ENCODE assay signal across 30 cellular contexts in genomic region chr5:126926152-126926551, GRCh38.
"Had no signal": no experiment of that assay in that cellular context is flagged by ENCODE, and none has a peak within 500 bp of the region (broad histone marks: within the 10 kb centered on the region; RNA-seq: fewer than 3 reads in every experiment).

No MANE protein-coding gene starts in this region.

- H3K27me3 Mint-ChIP-seq: activated CD4-positive, alpha-beta memory T cell treated with anti-CD3 and anti-CD28 coated beads, Interleukin-2, amount 10 ng/mL, durations not matched to agents 7 days and 5 days; activated CD4-positive, alpha-beta T cell treated with anti-CD3 and anti-CD28 coated beads for 36 hours; activated CD4-positive, alpha-beta T cell treated with anti-CD3 and anti-CD28 coated beads, Interleukin-2, amount 10 ng/mL, durations not matched to agents 7 days and 5 days; activated naive CD4-positive, alpha-beta T cell treated with anti-CD3 and anti-CD28 coated beads, Interleukin-2, amount 10 ng/mL, durations not matched to agents 7 days and 5 days; activated naive CD8-positive, alpha-beta T cell treated with anti-CD3 and anti-CD28 coated beads, Interleukin-2, amount 10 ng/mL, durations not matched to agents 7 days and 5 days; activated T-cell treated with anti-CD3 and anti-CD28 coated beads, Interleukin-2, amount 50 U/mL, for 24 hours; effector memory CD8-positive, alpha-beta T cell; T-cell had no signal

- H3K4me1 ChIP-seq: ascending aorta, esophagus squamous epithelium had no signal

- DNase-seq: activated CD4-positive, alpha-beta memory T cell treated with anti-CD3 and anti-CD28 coated beads, Interleukin-2, amount 10 ng/mL, durations not matched to agents 7 days and 5 days; activated CD4-positive, alpha-beta T cell treated with anti-CD3 and anti-CD28 coated beads for 36 hours; activated CD4-positive, alpha-beta T cell treated with anti-CD3 and anti-CD28 coated beads, Interleukin-2, amount 10 ng/mL, durations not matched to agents 7 days and 5 days; activated CD4-positive, alpha-beta T cell treated with anti-CD3 and anti-CD28 coated beads, Interleukin-2, amount 50 U/mL, for 4 hours; activated CD4-positive, CD25-positive, alpha-beta regulatory T cell; activated CD4-positive, CD25-positive, alpha-beta regulatory T cell treated with anti-CD3 and anti-CD28 coated beads, Interleukin-2, amount 50 U/mL, for 72 hours; activated CD8-positive, alpha-beta memory T cell treated with anti-CD3 and anti-CD28 coated beads, Interleukin-2, amount 50 U/mL, for 48 hours; activated gamma-delta T cell; activated naive CD4-positive, alpha-beta T cell; activated naive CD4-positive, alpha-beta T cell treated with anti-CD3 and anti-CD28 coated beads, Interleukin-2, amount 10 ng/mL, durations not matched to agents 7 days and 5 days; activated naive CD8-positive, alpha-beta T cell treated with anti-CD3 and anti-CD28 coated beads, Interleukin-2, amount 10 ng/mL, durations not matched to agents 7 days and 5 days; activated T-cell treated with anti-CD3 and anti-CD28 coated beads for 4 hours; activated T-cell treated with anti-CD3 and anti-CD28 coated beads, Interleukin-2, amount 50 U/mL, for 24 hours; activated T-cell treated with anti-CD3 and anti-CD28 coated beads, Interleukin-2, amount 50 U/mL, for 72 hours; brain microvascular endothelial cell; caudate nucleus; cortex of kidney; dermis blood vessel endothelial cell; effector CD4-positive, alpha-beta T cell; effector memory CD8-positive, alpha-beta T cell; esophagus squamous epithelium; foreskin fibroblast; head of caudate nucleus; SW 1271; T-cell; T-helper 9 cell; WERI-Rb-1 had no signal

- H3K4me3 ChIP-seq: ascending aorta, esophagus squamous epithelium had no signal

- ATAC-seq: activated CD4-positive, alpha-beta T cell treated with anti-CD3 and anti-CD28 coated beads for 36 hours; activated naive CD4-positive, alpha-beta T cell treated with anti-CD3 and anti-CD28 coated beads, Interleukin-2, amount 50 U/mL, for 72 hours; activated T-cell treated with anti-CD3 and anti-CD28 coated beads, Interleukin-2, amount 50 U/mL, for 72 hours; effector memory CD8-positive, alpha-beta T cell; T-cell had no signal

- H3K27me3 ChIP-seq: ascending aorta, brain microvascular endothelial cell, esophagus squamous epithelium had no signal

- H3K9me3 ChIP-seq: ascending aorta, esophagus squamous epithelium had no signal

- H3K4me3 Mint-ChIP-seq: activated CD4-positive, alpha-beta memory T cell treated with anti-CD3 and anti-CD28 coated beads, Interleukin-2, amount 10 ng/mL, durations not matched to agents 7 days and 5 days; activated CD4-positive, alpha-beta T cell treated with anti-CD3 and anti-CD28 coated beads for 36 hours; activated CD4-positive, alpha-beta T cell treated with anti-CD3 and anti-CD28 coated beads, Interleukin-2, amount 10 ng/mL, durations not matched to agents 7 days and 5 days; activated naive CD4-positive, alpha-beta T cell treated with anti-CD3 and anti-CD28 coated beads, Interleukin-2, amount 10 ng/mL, durations not matched to agents 7 days and 5 days; activated naive CD8-positive, alpha-beta T cell treated with anti-CD3 and anti-CD28 coated beads, Interleukin-2, amount 10 ng/mL, durations not matched to agents 7 days and 5 days; activated T-cell treated with anti-CD3 and anti-CD28 coated beads, Interleukin-2, amount 50 U/mL, for 24 hours; activated T-cell treated with anti-CD3 and anti-CD28 coated beads, Interleukin-2, amount 50 U/mL, for 72 hours; effector memory CD8-positive, alpha-beta T cell; T-cell; T-helper 1 cell treated with Interleukin-12 subunit alpha and Interleukin-12 subunit beta and Interleukin-4 antibody, amounts not matched to agents 30 μg/mL and 1 μg/mL, for 36 hours had no signal

- H3K4me1 Mint-ChIP-seq: activated CD4-positive, alpha-beta memory T cell treated with anti-CD3 and anti-CD28 coated beads, Interleukin-2, amount 10 ng/mL, durations not matched to agents 7 days and 5 days; activated CD4-positive, alpha-beta T cell treated with anti-CD3 and anti-CD28 coated beads for 36 hours; activated CD4-positive, alpha-beta T cell treated with anti-CD3 and anti-CD28 coated beads, Interleukin-2, amount 10 ng/mL, durations not matched to agents 7 days and 5 days; activated naive CD4-positive, alpha-beta T cell treated with anti-CD3 and anti-CD28 coated beads, Interleukin-2, amount 10 ng/mL, durations not matched to agents 7 days and 5 days had no signal

- H3K36me3 Mint-ChIP-seq: activated naive CD4-positive, alpha-beta T cell treated with anti-CD3 and anti-CD28 coated beads, Interleukin-2, amount 10 ng/mL, durations not matched to agents 7 days and 5 days; activated naive CD4-positive, alpha-beta T cell treated with anti-CD3 and anti-CD28 coated beads, Interleukin-2, amount 50 U/mL, for 72 hours; T-cell had no signal

- H3K9me3 Mint-ChIP-seq: activated CD4-positive, alpha-beta memory T cell treated with anti-CD3 and anti-CD28 coated beads, Interleukin-2, amount 10 ng/mL, durations not matched to agents 7 days and 5 days; activated CD4-positive, alpha-beta T cell treated with anti-CD3 and anti-CD28 coated beads, Interleukin-2, amount 10 ng/mL, durations not matched to agents 7 days and 5 days; activated naive CD4-positive, alpha-beta T cell treated with anti-CD3 and anti-CD28 coated beads, Interleukin-2, amount 10 ng/mL, durations not matched to agents 7 days and 5 days; activated naive CD4-positive, alpha-beta T cell treated with anti-CD3 and anti-CD28 coated beads, Interleukin-2, amount 50 U/mL, for 72 hours; activated naive CD8-positive, alpha-beta T cell treated with anti-CD3 and anti-CD28 coated beads, Interleukin-2, amount 10 ng/mL, durations not matched to agents 7 days and 5 days; activated T-cell treated with anti-CD3 and anti-CD28 coated beads, Interleukin-2, amount 50 U/mL, for 24 hours; activated T-cell treated with anti-CD3 and anti-CD28 coated beads, Interleukin-2, amount 50 U/mL, for 72 hours; effector memory CD8-positive, alpha-beta T cell; T-cell; T-helper 1 cell treated with Interleukin-12 subunit alpha and Interleukin-12 subunit beta and Interleukin-4 antibody, amounts not matched to agents 30 μg/mL and 1 μg/mL, for 36 hours had no signal

- H3K36me3 ChIP-seq: ascending aorta, brain microvascular endothelial cell, esophagus squamous epithelium, WERI-Rb-1 had no signal

- H3K27ac ChIP-seq: ascending aorta, brain microvascular endothelial cell, esophagus squamous epithelium, WERI-Rb-1 had no signal

- H3K27ac Mint-ChIP-seq: activated CD4-positive, alpha-beta memory T cell treated with anti-CD3 and anti-CD28 coated beads, Interleukin-2, amount 10 ng/mL, durations not matched to agents 7 days and 5 days; activated CD4-positive, alpha-beta T cell treated with anti-CD3 and anti-CD28 coated beads for 36 hours; activated CD4-positive, alpha-beta T cell treated with anti-CD3 and anti-CD28 coated beads, Interleukin-2, amount 10 ng/mL, durations not matched to agents 7 days and 5 days; activated naive CD4-positive, alpha-beta T cell treated with anti-CD3 and anti-CD28 coated beads, Interleukin-2, amount 10 ng/mL, durations not matched to agents 7 days and 5 days; activated naive CD4-positive, alpha-beta T cell treated with anti-CD3 and anti-CD28 coated beads, Interleukin-2, amount 50 U/mL, for 72 hours; activated naive CD8-positive, alpha-beta T cell treated with anti-CD3 and anti-CD28 coated beads, Interleukin-2, amount 10 ng/mL, durations not matched to agents 7 days and 5 days; activated T-cell treated with anti-CD3 and anti-CD28 coated beads, Interleukin-2, amount 50 U/mL, for 24 hours; activated T-cell treated with anti-CD3 and anti-CD28 coated beads, Interleukin-2, amount 50 U/mL, for 72 hours; effector memory CD8-positive, alpha-beta T cell; T-cell; T-helper 1 cell treated with Interleukin-12 subunit alpha and Interleukin-12 subunit beta and Interleukin-4 antibody, amounts not matched to agents 30 μg/mL and 1 μg/mL, for 36 hours had no signal
